In the genomic region with DNA sequence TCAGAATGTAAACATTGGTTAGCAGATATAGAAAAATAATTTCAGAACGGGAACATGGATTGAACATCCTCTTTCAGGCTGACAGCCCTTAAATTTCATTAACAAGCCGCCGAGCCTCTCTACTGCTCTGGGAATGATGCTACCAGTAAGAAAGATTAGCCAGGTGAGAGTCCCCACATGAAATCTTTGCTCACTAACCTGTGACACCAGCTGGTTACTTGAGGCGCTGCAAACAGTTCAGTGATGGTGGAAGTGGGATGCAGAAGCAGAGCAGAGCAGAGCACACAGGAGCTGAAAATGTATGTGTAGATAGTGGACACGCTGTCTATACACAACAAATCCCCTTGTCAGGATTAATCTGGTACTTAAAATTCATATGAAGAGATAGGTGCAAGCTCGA, we compare ENCODE assay signal across 1 cellular context.
TF ChIP-seq lines count a peak whose summit lies in the region.

No MANE protein-coding gene starts in this region.

TF ChIP-seq in H1, 55 proteins besides CTCF, POLR2A, EP300 and RAD21:
- no peak for TF ChIP-seq RBBP5 (IDR thresholded peaks at IDR 0.05; ENCODE audit: borderline replicate concordance, low read depth, low read length)
- no peak for TF ChIP-seq RFX5 (IDR thresholded peaks at IDR 0.05; ENCODE audit: borderline replicate concordance, low read depth, low read length)
- TF ChIP-seq POU5F1 (IDR thresholded peaks at IDR 0.05; ENCODE audit: low read depth, low read length): no peak
- TF ChIP-seq, protein P1, sequence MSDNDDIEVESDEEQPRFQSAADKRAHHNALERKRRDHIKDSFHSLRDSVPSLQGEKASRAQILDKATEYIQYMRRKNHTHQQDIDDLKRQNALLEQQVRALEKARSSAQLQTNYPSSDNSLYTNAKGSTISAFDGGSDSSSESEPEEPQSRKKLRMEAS (IDR thresholded peaks at IDR 0.05): no peak
- TF ChIP-seq FOSL1 (IDR thresholded peaks at IDR 0.05; ENCODE audit: insufficient read depth, low read depth, low read length): no peak
- TF ChIP-seq NANOG (IDR thresholded peaks at IDR 0.05; ENCODE audit: insufficient read depth, low read depth, low read length, poor library complexity, severe bottlenecking): no peak
- no peak for TF ChIP-seq RXRA (IDR thresholded peaks at IDR 0.05; ENCODE audit: insufficient read depth, low read depth, low read length)
- TF ChIP-seq CEBPB (IDR thresholded peaks at IDR 0.05; ENCODE audit: low read depth, low read length): no peak
- TF ChIP-seq KDM4A (IDR thresholded peaks at IDR 0.05; ENCODE audit: low read depth, low read length, severe bottlenecking): no peak
- no peak for TF ChIP-seq CHD1 (IDR thresholded peaks at IDR 0.05; ENCODE audit: low read depth, low read length)
